Comparison of ENCODE assay signal across 31 cellular contexts in genomic region chr15:62727501-62727900, GRCh38.
"Had no signal": no experiment of that assay in that cellular context is flagged by ENCODE, and none has a peak within 500 bp of the region (broad histone marks: within the 10 kb centered on the region; RNA-seq: fewer than 3 reads in every experiment).

No MANE protein-coding gene starts in this region.

- H2AFZ ChIP-seq: PC-9 had no signal

- DNase-seq: activated CD4-positive, alpha-beta T cell treated with anti-CD3 and anti-CD28 coated beads for 36 hours; activated CD4-positive, alpha-beta T cell treated with anti-CD3 and anti-CD28 coated beads, Interleukin-2, amount 10 ng/mL, durations not matched to agents 7 days and 5 days; activated CD4-positive, alpha-beta T cell treated with anti-CD3 and anti-CD28 coated beads, Interleukin-2, amount 50 U/mL, for 48 hours; activated CD8-positive, alpha-beta T cell treated with anti-CD3 and anti-CD28 coated beads, Interleukin-2, amount 10 ng/mL, durations not matched to agents 7 days and 5 days; activated gamma-delta T cell treated with Interleukin-2 at 50 U/mL for 16 hours; activated naive CD4-positive, alpha-beta T cell treated with anti-CD3 and anti-CD28 coated beads for 36 hours; activated T-cell treated with anti-CD3 and anti-CD28 coated beads, Interleukin-2, amount 50 U/mL, for 24 hours; adrenal gland; body of pancreas; NCI-H1092 treated with DMSO at 0.1 percent for 48 hours; NCI-H146; NCI-H187; NCI-H2029 treated with DMSO at 0.1 percent for 48 hours; NCI-H2107; NCI-H2171; NCI-H510A; NCI-H526; NCI-H748 treated with DMSO at 0.1 percent for 48 hours; NK-92 treated with Interleukin-12 subunit alpha and Interleukin-12 subunit beta, amount 100 ng/mL, for 24 hours; PC-9; SIG-M5; T1000 had no signal

- ATAC-seq: activated CD4-positive, alpha-beta T cell treated with anti-CD3 and anti-CD28 coated beads for 36 hours; activated CD4-positive, CD25-positive, alpha-beta regulatory T cell treated with anti-CD3 and anti-CD28 coated beads, Interleukin-2, amount 50 U/mL, for 24 hours; activated CD8-positive, alpha-beta T cell treated with anti-CD3 and anti-CD28 coated beads, Interleukin-2, amount 10 ng/mL, durations not matched to agents 7 days and 5 days; activated naive CD4-positive, alpha-beta T cell treated with anti-CD3 and anti-CD28 coated beads, Interleukin-2, amount 50 U/mL, for 72 hours; body of pancreas; Right ventricle myocardium inferior; WTC11 had no signal

- H3K4me2 ChIP-seq: PC-9 had no signal

- FAIRE-seq: astrocyte, RCC 7860 had no signal

- H3K36me3 ChIP-seq: adrenal gland, breast epithelium had no signal

- H3K4me1 ChIP-seq: adrenal gland, body of pancreas, breast epithelium had no signal

- H3K27me3 ChIP-seq: adrenal gland, body of pancreas, breast epithelium had no signal

- H3K27ac ChIP-seq: adrenal gland, body of pancreas, breast epithelium, coronary artery, PC-9, RWPE1 had no signal

- H3K9me3 ChIP-seq: adrenal gland, body of pancreas, breast epithelium had no signal

- H3K4me3 ChIP-seq: adrenal gland, body of pancreas, breast epithelium, coronary artery, PC-9 had no signal
